Comparison of ENCODE assay signal across 13 cellular contexts in the genomic region with DNA sequence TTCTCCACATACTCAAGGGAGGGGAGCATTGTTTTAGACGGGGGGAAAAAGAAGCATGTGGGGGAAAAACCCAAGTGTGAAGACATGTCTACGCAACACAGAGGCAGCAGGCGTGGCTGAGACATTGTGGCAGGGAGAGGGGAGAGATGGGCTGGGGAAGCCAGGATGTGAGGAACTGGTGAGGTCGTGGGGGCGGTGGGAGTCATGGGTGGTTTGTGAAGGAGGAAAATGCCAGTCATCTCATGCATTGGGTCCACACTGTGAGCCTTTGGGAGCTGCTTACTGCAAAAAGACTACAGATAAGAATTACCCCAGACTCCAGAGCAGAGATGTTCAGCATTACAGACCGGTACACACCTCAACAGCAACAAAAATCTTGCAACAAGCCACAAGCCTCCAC. TPM values are rescaled to one million over a fixed set of nuclear protein-coding genes. Genes with fewer than 3 reads are reported as not detected.
DNase-seq lines count a peak whose midpoint lies in the region; ATAC-seq, FAIRE-seq and TF ChIP-seq lines count a peak whose summit lies in the region.
"Had no signal": no experiment of that assay in that cellular context is flagged by ENCODE, and none has a peak within 500 bp of the region (broad histone marks: within the 10 kb centered on the region; RNA-seq: fewer than 3 reads in every experiment).

No MANE protein-coding gene starts in this region.

- H3K27ac Mint-ChIP-seq in activated B cell treated with CpG ODN at 0.5 μM for 24 hours, result no peak overlapping the region
- H3K27ac Mint-ChIP-seq in activated naive CD8-positive, alpha-beta T cell, result peak overlapping the region; percentile 81

- 45 to 55% methylated on average over 6 of the region's 6 CpGs for WGBS in sigmoid colon, 2 donors

- H2AFZ ChIP-seq in MM.1S (ENCODE audit: low read length), result no peak overlapping the region

- peaks cover 7% of the 10 kb centered on the region for H3K9me3 Mint-ChIP-seq in activated B cell treated with CpG ODN at 0.5 μM for 24 hours
- H3K9me3 Mint-ChIP-seq in activated naive CD8-positive, alpha-beta T cell (ENCODE audit: low read depth), result peaks cover 6% of the 10 kb centered on the region

- no peak for FAIRE-seq in frontal cortex (lab: Jason Lieb, UNC)

- H3K36me3 Mint-ChIP-seq in activated B cell treated with CpG ODN at 0.5 μM for 24 hours (ENCODE audit: low read depth), result no peaks in the 10 kb centered on the region
- peaks cover 7% of the 10 kb centered on the region for H3K36me3 Mint-ChIP-seq in activated naive CD8-positive, alpha-beta T cell

- intact Hi-C loops in activated B cell treated with CpG ODN at 0.5 μM for 24 hours (cut with micrococcal nuclease) (no loop called here), sigmoid colon (cut with DNase I) (no loop called here)

- no peak for DNase-seq in activated B cell treated with CpG ODN at 0.5 μM for 24 hours
- peak; percentile 40 for DNase-seq in sigmoid colon
- no peak for DNase-seq in NCI-H146 (lab: John Stamatoyannopoulos, UW)
- no peak for DNase-seq in frontal cortex (ENCODE audit: low spot score in 2 of 2)
- DNase-seq in MM.1S, result no peak
- DNase-seq: esophagus squamous epithelium, KG1, NCI-H524 had no signal

- no peak overlapping the region for H3K4me3 ChIP-seq in BLaER1
- H3K4me3 ChIP-seq in sigmoid colon, result no peak overlapping the region
- H3K4me3 ChIP-seq in MM.1S (ENCODE audit: low read length), result no peak overlapping the region

- TF ChIP-seq CTCF in activated B cell treated with CpG ODN at 0.5 μM for 24 hours (IDR thresholded peaks at IDR 0.05) (no peak), sigmoid colon (IDR thresholded peaks at IDR 0.05) (no peak), MM.1S (IDR thresholded peaks at IDR 0.05; ENCODE audit: low read length) (no peak)

- POLR2A ChIA-PET in activated B cell treated with CpG ODN at 0.5 μM for 24 hours (lab: Charles Lee), result no interaction called here

- H3K27ac ChIP-seq in BLaER1, result no peak overlapping the region
- H3K27ac ChIP-seq in sigmoid colon, result no peak overlapping the region
- H3K27ac ChIP-seq in MM.1S (ENCODE audit: low read length), result no peak overlapping the region
- H3K27ac ChIP-seq: prostate gland had no signal

- H3K27me3 ChIP-seq in BLaER1 (peaks cover 18% of the 10 kb centered on the region), sigmoid colon (peaks cover 10 to 77% (median 70%) of the 10 kb centered on the region in 3 donors), MM.1S (replicated peaks; ENCODE audit: insufficient read depth, low read length) (peaks cover 12% of the 10 kb centered on the region; the same call in 1 of the 2 replicates)

- no peak for TF ChIP-seq EP300 in sigmoid colon (IDR thresholded peaks at IDR 0.05)

- H3K4me3 Mint-ChIP-seq in activated B cell treated with CpG ODN at 0.5 μM for 24 hours, result peak overlapping the region; percentile 72
- H3K4me3 Mint-ChIP-seq in activated naive CD8-positive, alpha-beta T cell, result peak overlapping the region; percentile 79

- H4K20me1 ChIP-seq in BLaER1 (peaks cover 33% of the 10 kb centered on the region), MM.1S (ENCODE audit: insufficient read depth, low read length) (no peaks in the 10 kb centered on the region)

- no peaks in the 10 kb centered on the region for H3F3A ChIP-seq in MM.1S (ENCODE audit: insufficient read depth, low read length)

- no peak for TF ChIP-seq POLR2A in sigmoid colon (IDR thresholded peaks at IDR 0.05)

- no peaks in the 10 kb centered on the region for H3K79me2 ChIP-seq in MM.1S (ENCODE audit: low read length)

- peaks cover 45% of the 10 kb centered on the region for H3K4me1 ChIP-seq in BLaER1
- peaks cover 0 to 26% (median 22%) of the 10 kb centered on the region in 4 donors for H3K4me1 ChIP-seq in sigmoid colon
- peaks cover 6% of the 10 kb centered on the region; the same call in 1 of the 2 replicates for H3K4me1 ChIP-seq in MM.1S (ENCODE audit: low read length)
- H3K4me1 ChIP-seq: prostate gland had no signal

- H3K36me3 ChIP-seq in BLaER1, result peaks cover 8% of the 10 kb centered on the region; the same call in 1 of the 2 replicates
- H3K36me3 ChIP-seq in sigmoid colon, result no peaks in the 10 kb centered on the region
- no peaks in the 10 kb centered on the region for H3K36me3 ChIP-seq in MM.1S (replicated peaks; ENCODE audit: insufficient read depth, low read length)
- H3K36me3 ChIP-seq: esophagus squamous epithelium, prostate gland had no signal

- H3K4me1 Mint-ChIP-seq in activated B cell treated with CpG ODN at 0.5 μM for 24 hours, result peaks cover 21% of the 10 kb centered on the region
- peaks cover 20% of the 10 kb centered on the region for H3K4me1 Mint-ChIP-seq in activated naive CD8-positive, alpha-beta T cell (ENCODE audit: low read depth)

- H3K9ac ChIP-seq in BLaER1, result no peak overlapping the region
- no peak overlapping the region for H3K9ac ChIP-seq in MM.1S (ENCODE audit: low read length)

- H3K9me3 ChIP-seq in BLaER1, result peaks cover 8% of the 10 kb centered on the region
- H3K9me3 ChIP-seq in sigmoid colon, result peaks cover 0 to 5% (median 0%) of the 10 kb centered on the region in 4 donors
- no peaks in the 10 kb centered on the region for H3K9me3 ChIP-seq in MM.1S (replicated peaks; ENCODE audit: insufficient read depth, low read length)
- H3K9me3 ChIP-seq: esophagus squamous epithelium, prostate gland had no signal

- H3K4me2 ChIP-seq in BLaER1 (peak overlapping the region; percentile 99), MM.1S (ENCODE audit: low read depth, low read length) (no peak overlapping the region)

- peaks cover 32% of the 10 kb centered on the region for H3K27me3 Mint-ChIP-seq in activated B cell treated with CpG ODN at 0.5 μM for 24 hours
- H3K27me3 Mint-ChIP-seq in activated naive CD8-positive, alpha-beta T cell, result peaks cover 37% of the 10 kb centered on the region

- H3K9me2 ChIP-seq in MM.1S (replicated peaks; ENCODE audit: insufficient read depth, low read length), result no peaks in the 10 kb centered on the region

- CTCF ChIA-PET in activated B cell treated with CpG ODN at 0.5 μM for 24 hours (lab: Charles Lee), result no interaction called here

- no peak for ATAC-seq in activated B cell treated with CpG ODN at 0.5 μM for 24 hours (ENCODE audit: low read depth)
- no peak for ATAC-seq in GM18511 (IDR thresholded peaks at IDR 0.05; ENCODE audit: unreplicated experiment)

RNA-seq across cellular contexts. Expression of gene JAKMIP1, which starts 2.1 kb away (rescaled TPM):
- total RNA-seq in activated B cell treated with CpG ODN at 0.5 μM for 24 hours, result 0.13 TPM in 1 of 2 replicates, not detected in the other
- total RNA-seq in sigmoid colon, result 1 to 10 TPM in 3 of 4 donors, under 1 TPM in 1; 0.49 to 3.9 (median 1.8) TPM
- polyA plus RNA-seq in sigmoid colon, result 1 to 10 TPM in 1 of 3 donors, not detected in 2; 1.8 TPM
- total RNA-seq in frontal cortex, result 28.9 TPM
- total RNA-seq: kidney epithelial cell had no signal
